In the genomic region with DNA sequence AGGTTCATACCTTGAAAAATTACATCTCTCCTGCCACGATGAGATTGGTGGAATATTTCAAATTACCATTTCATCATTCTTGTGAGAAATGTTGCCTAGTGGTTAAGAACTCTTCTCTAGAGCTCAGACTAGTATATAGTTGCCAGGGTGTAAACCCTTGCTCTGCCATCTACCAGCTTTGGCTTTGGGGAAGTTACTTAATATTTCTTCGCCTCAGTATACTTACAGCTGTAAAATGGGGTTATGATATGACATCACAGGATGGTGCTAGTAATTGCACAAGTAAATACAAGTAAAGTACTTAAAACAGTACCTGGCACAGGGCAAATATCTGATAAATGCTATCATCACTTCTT, we compare ENCODE assay signal across 8 cellular contexts. TPM values are rescaled to one million over a fixed set of nuclear protein-coding genes. Genes with fewer than 3 reads are reported as not detected.
DNase-seq lines count a peak whose midpoint lies in the region; ATAC-seq and TF ChIP-seq lines count a peak whose summit lies in the region.

No MANE protein-coding gene starts in this region.

- peak overlapping the region; percentile 87 to 90 for H3K27ac Mint-ChIP-seq in T-cell

- peaks cover 50 to 56% (median 56%) of the 10 kb centered on the region in 3 donors for H3K4me1 Mint-ChIP-seq in T-cell

- peak overlapping the region; percentile 98 to 100 (median 99) for H3K4me3 Mint-ChIP-seq in T-cell

- H3K36me3 Mint-ChIP-seq in T-cell, result peaks cover 3% of the 10 kb centered on the region

- no peaks in the 10 kb centered on the region for H3K9me3 Mint-ChIP-seq in T-cell

- no peak for TF ChIP-seq CTCF in BJ (IDR thresholded peaks at IDR 0.05; ENCODE audit: insufficient read depth, low read depth, low read length)
- no peak for TF ChIP-seq CTCF in HFF-Myc (IDR thresholded peaks at IDR 0.05; ENCODE audit: low read depth, low read length, missing control alignments)
- TF ChIP-seq CTCF in fibroblast of pulmonary artery (IDR thresholded peaks at IDR 0.05; ENCODE audit: low read length, missing control alignments), result no peak

- H3K27me3 Mint-ChIP-seq in T-cell, result no peaks in the 10 kb centered on the region

- H3K36me3 ChIP-seq in BJ (ENCODE audit: control insufficient read depth, insufficient read depth, low read length), result no peaks in the 10 kb centered on the region

- DNase-seq in BJ (ENCODE audit: low read depth), result no peak
- no peak for DNase-seq in HFF-Myc (ENCODE audit: extremely low read depth, low read depth)
- DNase-seq in T-cell, result no peak
- no peak for DNase-seq in fibroblast of pulmonary artery (ENCODE audit: low read depth)
- no peak for DNase-seq in skeletal muscle cell (ENCODE audit: low read depth)

- CTCF ChIA-PET in BJ (lab: Yijun Ruan, JAX) (interaction anchor here (1.0 to 1.6 kb wide), 2 partner anchors 8 to 12 kb away, joined by 3 read pairs; no protein-coding TSS in a partner anchor), T-cell (lab: Charles Lee) (interaction anchor here in 1 of 2 donors (1.0 to 1.1 kb wide), 2 partner anchors 12 kb away, joined by 4 to 5 read pairs; no protein-coding TSS in a partner anchor)

- ATAC-seq in T-cell (replicated peaks in 1 of 4) (no peak), GM19324 (IDR thresholded peaks at IDR 0.05; ENCODE audit: low FRiP score, unreplicated experiment) (no peak), GM21447 (IDR thresholded peaks at IDR 0.05; ENCODE audit: unreplicated experiment) (no peak), HG02642 (IDR thresholded peaks at IDR 0.05; ENCODE audit: poor library complexity, unreplicated experiment) (no peak)

- no peaks in the 10 kb centered on the region for H3K27me3 ChIP-seq in BJ (ENCODE audit: control insufficient read depth, insufficient read depth, low read length)

- peak overlapping the region; percentile 81 for H3K4me3 ChIP-seq in BJ (ENCODE audit: low read depth, low read length)
- H3K4me3 ChIP-seq in HFF-Myc (replicated peaks; ENCODE audit: low read depth, low read length), result peak overlapping the region; percentile 76
- peak overlapping the region; percentile 90 for H3K4me3 ChIP-seq in fibroblast of pulmonary artery (replicated peaks; ENCODE audit: low read depth, low read length)
- peak overlapping the region; percentile 80 for H3K4me3 ChIP-seq in skeletal muscle cell (ENCODE audit: low read depth, low read length)

- POLR2A ChIA-PET in BJ (lab: Charles Lee) (no interaction called here), T-cell (lab: Charles Lee) (no interaction called here)

RNA-seq across cellular contexts. Expression of a gene that starts 1.5 kb away (rescaled TPM):
- 5.8 and 9.9 TPM in 2 replicates for polyA plus RNA-seq in BJ (2011; rRNA removed)
- 4.8 and 5.0 TPM in 2 replicates for polyA minus RNA-seq in BJ (2011; rRNA and poly(A)+ RNA removed)
- total RNA-seq in T-cell, result 10 to 100 TPM; 10.4 to 22.0 (median 11.8) TPM
